ENCODE assay signal across 8 cellular contexts in genomic region chr1:109113787-109114568, GRCh38. TPM values are rescaled to one million over a fixed set of nuclear protein-coding genes. Genes with fewer than 3 reads are reported as not detected.
DNase-seq lines count a peak whose midpoint lies in the region; ATAC-seq, FAIRE-seq and TF ChIP-seq lines count a peak whose summit lies in the region.

Gene ELAPOR1 (plus strand): TSS chr1:109114115. CDS start chr1:109114184, 69 bp downstream.

- H3K36me3 ChIP-seq in iPS-20b (ENCODE audit: insufficient read depth, low read depth, low read length) (no peaks in the 10 kb centered on the region), smooth muscle cell (ENCODE audit: low read depth) (no peaks in the 10 kb centered on the region)

- DNase-seq in GM19238 (ENCODE audit: insufficient read length, low spot score) (peak; percentile 42), T-helper 9 cell (peak; percentile 87), astrocyte of the hippocampus (ENCODE audit: low read depth, low spot score) (peak; percentile 54), smooth muscle cell (lab: John Stamatoyannopoulos, UW; ENCODE audit: unreplicated experiment) (no peak), HTR-8/SVneo (ENCODE audit: insufficient read length, low spot score) (no peak)

- H3F3A ChIP-seq in smooth muscle cell (ENCODE audit: low read depth) = no peaks in the 10 kb centered on the region

- no peak for TF ChIP-seq EP300 in Ishikawa (IDR thresholded peaks at IDR 0.05; ENCODE audit: borderline replicate concordance)

- peak within 1 kb of the TSS; percentile 73 for H3K4me3 ChIP-seq in iPS-20b (ENCODE audit: low read length)
- peak within 1 kb of the TSS; percentile 50 for H3K4me3 ChIP-seq in smooth muscle cell

- H3K4me2 ChIP-seq in smooth muscle cell = peak within 1 kb of the TSS; percentile 86

- ATAC-seq in GM19455 (IDR thresholded peaks at IDR 0.05; ENCODE audit: unreplicated experiment) = no peak

- H3K9me3 ChIP-seq in iPS-20b (ENCODE audit: insufficient read depth, low read depth, low read length) (no peaks in the 10 kb centered on the region), smooth muscle cell (replicated peaks; ENCODE audit: low read depth) (no peaks in the 10 kb centered on the region)

- H3K27me3 ChIP-seq in iPS-20b (ENCODE audit: insufficient read depth, low read length) (peaks cover 74% of the 10 kb centered on the region), smooth muscle cell (ENCODE audit: low read depth) (peaks cover 44% of the 10 kb centered on the region)

- TF ChIP-seq CTCF in smooth muscle cell (IDR thresholded peaks at IDR 0.05; ENCODE audit: borderline replicate concordance, insufficient read depth, poor library complexity, severe bottlenecking) = no peak

- no peak for TF ChIP-seq RAD21 in Ishikawa (IDR thresholded peaks at IDR 0.05; ENCODE audit: low read depth)

- peak within 1 kb of the TSS; percentile 46; the same call in 1 of the 2 replicates for H3K9ac ChIP-seq in iPS-20b (ENCODE audit: low read depth, low read length)
- no peak within 1 kb of the TSS for H3K9ac ChIP-seq in smooth muscle cell (ENCODE audit: low read depth)

- 2% methylated on average over 48 of the region's 56 CpGs for WGBS in smooth muscle cell (ENCODE audit: low lambda C conversion rate)

- no peaks in the 10 kb centered on the region for H3K79me2 ChIP-seq in smooth muscle cell (ENCODE audit: low read depth)

- H3K27ac ChIP-seq in iPS-20b (ENCODE audit: low read length) (no peak within 1 kb of the TSS), smooth muscle cell (ENCODE audit: low read depth) (no peak within 1 kb of the TSS)

- H4K20me1 ChIP-seq in smooth muscle cell (ENCODE audit: low read depth) = no peaks in the 10 kb centered on the region

- peak within 1 kb of the TSS; percentile 2 for H2AFZ ChIP-seq in smooth muscle cell (ENCODE audit: low read depth)

- H3K4me1 ChIP-seq in iPS-20b (ENCODE audit: insufficient read depth, low read length) (no peaks in the 10 kb centered on the region), smooth muscle cell (ENCODE audit: low read depth) (no peaks in the 10 kb centered on the region)

- no peak for FAIRE-seq in HTR-8/SVneo (lab: Jason Lieb, UNC)

TF ChIP-seq in Ishikawa, 13 proteins besides CTCF, POLR2A, EP300 and RAD21:
- TF ChIP-seq EGR1 (IDR thresholded peaks at IDR 0.05) (peak; percentile 37; the same call in 1 of the 2 replicates), TAF1 (IDR thresholded peaks at IDR 0.05; ENCODE audit: low read depth) (no peak), ZBTB7A (IDR thresholded peaks at IDR 0.05; ENCODE audit: low read depth) (no peak), YY1 (IDR thresholded peaks at IDR 0.05; ENCODE audit: low read depth) (0 out of 2 replicates have a peak, but pooled peaks have one; percentile 15), CEBPB (IDR thresholded peaks at IDR 0.05) (no peak), USF1 (IDR thresholded peaks at IDR 0.05) (no peak)

RNA-seq across cellular contexts. Expression of gene ELAPOR1, which starts in this region (rescaled TPM):
- total RNA-seq in smooth muscle cell = 3.5 and 4.8 TPM in 2 replicates
- 2.6 and 3.5 TPM in 2 replicates for polyA plus RNA-seq in smooth muscle cell

Comparison
In these comparisons a context has a peak if more than half of its experiments do, and no peak if none do; other contexts are left out.
1. DNase-seq: peak in GM19238 (single experiment), T-helper 9 cell (single experiment) and astrocyte of the hippocampus (single experiment); none in smooth muscle cell (single experiment) and HTR-8/SVneo (single experiment).